ENCODE assay signal across 27 cellular contexts in genomic region chr10:30834143-30834542, GRCh38.
"Had no signal": no experiment of that assay in that cellular context is flagged by ENCODE, and none has a peak within 500 bp of the region (broad histone marks: within the 10 kb centered on the region; RNA-seq: fewer than 3 reads in every experiment).

No MANE protein-coding gene starts in this region.

- H3K9me3 ChIP-seq: adrenal gland, body of pancreas, colonic mucosa, psoas muscle had no signal

- H3K27ac ChIP-seq: adrenal gland, body of pancreas, cardiac muscle cell, colonic mucosa, parathyroid adenoma, psoas muscle, tibial nerve had no signal

- FAIRE-seq: frontal cortex had no signal

- H3K4me1 ChIP-seq: adrenal gland, colonic mucosa, parathyroid adenoma, psoas muscle had no signal

- H3K27me3 ChIP-seq: adrenal gland, body of pancreas, cardiac muscle cell, colonic mucosa, tibial nerve had no signal

- DNase-seq: activated B cell treated with CpG ODN at 0.5 μM for 24 hours; activated CD4-positive, alpha-beta T cell treated with anti-CD3 and anti-CD28 coated beads, Interleukin-2, amount 50 U/mL, for 1 hour; activated effector memory CD4-positive, alpha-beta T cell treated with Interleukin-2 at 50 U/mL for 16 hours; activated naive CD4-positive, alpha-beta T cell treated with anti-CD3 and anti-CD28 coated beads for 36 hours; activated naive CD8-positive, alpha-beta T cell treated with anti-CD3 and anti-CD28 coated beads for 36 hours; activated T-cell treated with anti-CD3 and anti-CD28 coated beads for 4 hours; activated T-cell treated with anti-CD3 and anti-CD28 coated beads, Interleukin-2, amount 50 U/mL, for 72 hours; aorta; body of pancreas; cerebellar nuclear complex; colonic mucosa; effector memory CD4-positive, alpha-beta T cell; islet precursor cell; left ventricle myocardium superior; nephron progenitor cell; occipital lobe; psoas muscle; stimulated activated CD4-positive, alpha-beta T cell treated with anti-CD3 and anti-CD28 coated beads, Interleukin-15, amount 100 ng/mL, for 24 hours; stimulated activated CD4-positive, alpha-beta T cell treated with anti-CD3 and anti-CD28 coated beads, Interleukin-2, amount 100 ng/mL, for 24 hours; stimulated activated naive CD4-positive, alpha-beta T cell; T-helper 1 cell had no signal

- H3K4me3 ChIP-seq: adrenal gland, body of pancreas, cardiac muscle cell, colonic mucosa, psoas muscle, smooth muscle cell, tibial nerve had no signal

- ATAC-seq: activated T-cell treated with anti-CD3 and anti-CD28 coated beads, Interleukin-2, amount 50 U/mL, for 72 hours; body of pancreas; left ventricle myocardium superior; psoas muscle had no signal

- H3K36me3 ChIP-seq: adrenal gland, cardiac muscle cell, colonic mucosa had no signal
